ENCODE assay signal across 8 cellular contexts in genomic region chr19:4124638-4125037, GRCh38. TPM values are rescaled to one million over a fixed set of nuclear protein-coding genes. Genes with fewer than 3 reads are reported as not detected.
DNase-seq lines count a peak whose midpoint lies in the region; ATAC-seq and TF ChIP-seq lines count a peak whose summit lies in the region.

No MANE protein-coding gene starts in this region.

- H3K27me3 Mint-ChIP-seq in natural killer cell (ENCODE audit: low read depth in 2 of 2), result no peaks in the 10 kb centered on the region

- H3K27me3 ChIP-seq in BJ (ENCODE audit: control insufficient read depth, insufficient read depth, low read length), result no peaks in the 10 kb centered on the region
- H3K27me3 ChIP-seq in breast epithelium, result no peaks in the 10 kb centered on the region

- peaks cover 11 to 33% of the 10 kb centered on the region in 2 donors for H3K4me1 Mint-ChIP-seq in natural killer cell

- no peaks in the 10 kb centered on the region for H3K36me3 Mint-ChIP-seq in natural killer cell

- no peaks in the 10 kb centered on the region for H3K9me3 ChIP-seq in breast epithelium

- DNase-seq in BJ (ENCODE audit: low read depth) (no peak), breast epithelium (ENCODE audit: low spot score in 2 of 2) (no peak), natural killer cell (no peak), NCI-H2196 treated with DMSO at 0.1 percent for 48 hours (lab: John Stamatoyannopoulos, UW; ENCODE audit: unreplicated experiment) (no peak), middle frontal gyrus (ENCODE audit: extremely low spot score, low spot score) (no peak), HEK293T (ENCODE audit: extremely low spot score) (no peak)
- DNase-seq in Jurkat, Clone E6-1 (ENCODE audit: low read depth, low spot score), result no peak

- ATAC-seq in natural killer cell, result no peak
- ATAC-seq in GM21367 (IDR thresholded peaks at IDR 0.05; ENCODE audit: unreplicated experiment), result no peak

- intact Hi-C loops in breast epithelium (cut with DNase I; ENCODE audit: low total_unique reads) (no loop called here), natural killer cell (cut with micrococcal nuclease) (no loop called here)

- no peaks in the 10 kb centered on the region for H3K9me3 Mint-ChIP-seq in natural killer cell

- POLR2A ChIA-PET in BJ (lab: Charles Lee), result no interaction called here
- POLR2A ChIA-PET in HEK293T (lab: Yijun Ruan, JAX), result interaction anchor here (1.2 kb wide), 1 partner anchor 15 kb away, joined by 3 read pairs; no protein-coding TSS in a partner anchor

- TF ChIP-seq CTCF in BJ (IDR thresholded peaks at IDR 0.05; ENCODE audit: insufficient read depth, low read depth, low read length), result no peak
- no peak for TF ChIP-seq CTCF in breast epithelium (IDR thresholded peaks at IDR 0.05)
- no peak for TF ChIP-seq CTCF in natural killer cell (IDR thresholded peaks at IDR 0.05)

- CTCF ChIA-PET in BJ (lab: Yijun Ruan, JAX), result no interaction called here
- CTCF ChIA-PET in HEK293T (lab: Yijun Ruan, JAX), result no interaction called here

- H3K27ac ChIP-seq in breast epithelium, result no peak overlapping the region

- H3K27ac Mint-ChIP-seq in natural killer cell, result peak overlapping the region; percentile 51 to 97

- H3K36me3 ChIP-seq in BJ (ENCODE audit: control insufficient read depth, insufficient read depth, low read length), result peaks cover 5% of the 10 kb centered on the region; the same call in 1 of the 2 replicates
- no peaks in the 10 kb centered on the region for H3K36me3 ChIP-seq in breast epithelium

- peak overlapping the region; percentile 100 for H3K4me3 ChIP-seq in BJ (ENCODE audit: low read depth, low read length)
- peak overlapping the region; percentile 83 for H3K4me3 ChIP-seq in Jurkat, Clone E6-1 (ENCODE audit: low read length)
- H3K4me3 ChIP-seq in breast epithelium, result peak overlapping the region; percentile 83 to 100 (median 89)

- H3K4me1 ChIP-seq in breast epithelium, result peaks cover 0 to 8% of the 10 kb centered on the region in 2 donors

- H3K4me3 Mint-ChIP-seq in natural killer cell, result peak overlapping the region; percentile 74

- TF ChIP-seq POLR2A in breast epithelium (IDR thresholded peaks at IDR 0.05), result no peak

TF ChIP-seq in HEK293T, 16 proteins besides CTCF, POLR2A, EP300 and RAD21:
- no peak for TF ChIP-seq CTBP1 (IDR thresholded peaks at IDR 0.05; ENCODE audit: borderline replicate concordance)
- no peak for TF ChIP-seq SUZ12 (IDR thresholded peaks at IDR 0.05)
- TF ChIP-seq FOXM1 (IDR thresholded peaks at IDR 0.05; ENCODE audit: borderline replicate concordance), result no peak
- TF ChIP-seq ZNF384 (IDR thresholded peaks at IDR 0.05), result no peak
- TF ChIP-seq FOXA1 (IDR thresholded peaks at IDR 0.05), result no peak
- no peak for TF ChIP-seq NFRKB (IDR thresholded peaks at IDR 0.05)
- no peak for TF ChIP-seq TARDBP (IDR thresholded peaks at IDR 0.05)
- TF ChIP-seq LEF1 (IDR thresholded peaks at IDR 0.05; ENCODE audit: borderline replicate concordance), result no peak
- no peak for TF ChIP-seq ARNT (IDR thresholded peaks at IDR 0.05)

RNA-seq across cellular contexts. Expression of gene MAP2K2, which starts 0.7 kb away (rescaled TPM):
- polyA plus RNA-seq in BJ (2011; rRNA removed), result 76.9 and 143 TPM in 2 replicates
- 62.9 and 76.0 TPM in 2 replicates for polyA minus RNA-seq in BJ (2011; rRNA and poly(A)+ RNA removed)
- polyA plus RNA-seq in Jurkat, Clone E6-1 (2012; ENCODE audit: insufficient read depth, insufficient read length), result 198 TPM
- total RNA-seq in breast epithelium (10 to 100 TPM; 50.8 to 72.8 (median 64.5) TPM), natural killer cell (100 to 1,000 TPM; 137 to 154 (median 152) TPM)

RNA-seq across cellular contexts. Expression of gene CREB3L3, which starts 28.8 kb away (rescaled TPM):
- polyA plus RNA-seq in BJ (2011; rRNA removed), result not detected in 2 replicates
- polyA minus RNA-seq in BJ (2011; rRNA and poly(A)+ RNA removed), result not detected in 2 replicates
- polyA plus RNA-seq in Jurkat, Clone E6-1 (2012; ENCODE audit: insufficient read depth, insufficient read length), result 1.0 TPM
- total RNA-seq in breast epithelium, result not detected
- total RNA-seq in natural killer cell, result under 1 TPM in 2 of 3 donors, not detected in 1; 0.43 to 0.70 TPM

RNA-seq across cellular contexts. Expression of gene SIRT6, which starts 57.7 kb away (rescaled TPM):
- polyA plus RNA-seq in BJ (2011; rRNA removed), result 14.6 and 22.3 TPM in 2 replicates
- polyA minus RNA-seq in BJ (2011; rRNA and poly(A)+ RNA removed), result 8.2 and 8.9 TPM in 2 replicates
- 24.5 TPM for polyA plus RNA-seq in Jurkat, Clone E6-1 (2012; ENCODE audit: insufficient read depth, insufficient read length)
- total RNA-seq in breast epithelium, result 10 to 100 TPM; 21.5 to 29.8 (median 25.6) TPM
- 10 to 100 TPM; 29.5 to 37.4 (median 30.5) TPM for total RNA-seq in natural killer cell

RNA-seq across cellular contexts. Expression of gene ANKRD24, which starts 57.9 kb away (rescaled TPM):
- 0.22 and 0.25 TPM in 2 replicates for polyA plus RNA-seq in BJ (2011; rRNA removed)
- polyA minus RNA-seq in BJ (2011; rRNA and poly(A)+ RNA removed), result not detected in 2 replicates
- polyA plus RNA-seq in Jurkat, Clone E6-1 (2012; ENCODE audit: insufficient read depth, insufficient read length), result 0.86 TPM
- 1 to 10 TPM in 1 of 3 donors, under 1 TPM in 2; 0.80 to 3.2 (median 0.98) TPM for total RNA-seq in breast epithelium
- total RNA-seq in natural killer cell, result 1 to 10 TPM in 1 of 3 donors, under 1 TPM in 2; 0.65 to 2.2 (median 0.71) TPM

RNA-seq across cellular contexts. Expression of gene ZBTB7A, which starts 57.9 kb away (rescaled TPM):
- 4.2 and 7.5 TPM in 2 replicates for polyA plus RNA-seq in BJ (2011; rRNA removed)
- polyA minus RNA-seq in BJ (2011; rRNA and poly(A)+ RNA removed), result 3.5 and 6.4 TPM in 2 replicates
- 8.6 TPM for polyA plus RNA-seq in Jurkat, Clone E6-1 (2012; ENCODE audit: insufficient read depth, insufficient read length)
- total RNA-seq in breast epithelium (10 to 100 TPM; 29.0 to 38.7 (median 29.8) TPM), natural killer cell (10 to 100 TPM; 81.6 to 97.7 (median 82.9) TPM)
